In genomic region chr20:45843506-45843905, GRCh38 we compare ENCODE assay signal across 24 cellular contexts. TPM values are rescaled to one million over a fixed set of nuclear protein-coding genes. Genes with fewer than 3 reads are reported as not detected.
"Had no signal": no experiment of that assay in that cellular context is flagged by ENCODE, and none has a peak within 500 bp of the region (broad histone marks: within the 10 kb centered on the region; RNA-seq: fewer than 3 reads in every experiment).

No MANE protein-coding gene starts in this region.

- H3K9me3 ChIP-seq: breast epithelium, stomach, thoracic aorta had no signal

- H3K4me3 Mint-ChIP-seq: activated naive CD4-positive, alpha-beta T cell treated with anti-CD3 and anti-CD28 coated beads, Interleukin-2, amount 10 ng/mL, durations not matched to agents 7 days and 5 days; activated naive CD8-positive, alpha-beta T cell treated with anti-CD3 and anti-CD28 coated beads, Interleukin-2, amount 50 U/mL, for 24 hours; dendritic cell treated with granulocyte-macrophage colony-stimulating factor and Interleukin-4, amounts not matched to agents 40 ng/mL and 50 ng/mL, for 4 days; T-helper 17 cell had no signal

- H3K27me3 ChIP-seq: breast epithelium, stomach had no signal

- H3K4me3 ChIP-seq: breast epithelium, skin epidermis, stomach, thoracic aorta had no signal

- ATAC-seq: activated naive CD8-positive, alpha-beta T cell treated with anti-CD3 and anti-CD28 coated beads, Interleukin-2, amount 50 U/mL, for 24 hours; left lobe of liver; T-helper 17 cell had no signal

- H3K9me3 Mint-ChIP-seq: activated naive CD4-positive, alpha-beta T cell treated with anti-CD3 and anti-CD28 coated beads, Interleukin-2, amount 10 ng/mL, durations not matched to agents 7 days and 5 days; activated naive CD8-positive, alpha-beta T cell treated with anti-CD3 and anti-CD28 coated beads, Interleukin-2, amount 50 U/mL, for 24 hours; dendritic cell treated with granulocyte-macrophage colony-stimulating factor and Interleukin-4, amounts not matched to agents 40 ng/mL and 50 ng/mL, for 4 days had no signal

- FAIRE-seq: astrocyte, endothelial cell of umbilical vein, keratinocyte had no signal

- H3K4me1 Mint-ChIP-seq: activated naive CD4-positive, alpha-beta T cell treated with anti-CD3 and anti-CD28 coated beads, Interleukin-2, amount 10 ng/mL, durations not matched to agents 7 days and 5 days; activated naive CD8-positive, alpha-beta T cell treated with anti-CD3 and anti-CD28 coated beads, Interleukin-2, amount 50 U/mL, for 24 hours had no signal

- H3K27ac Mint-ChIP-seq: activated naive CD4-positive, alpha-beta T cell treated with anti-CD3 and anti-CD28 coated beads, Interleukin-2, amount 10 ng/mL, durations not matched to agents 7 days and 5 days; activated naive CD8-positive, alpha-beta T cell treated with anti-CD3 and anti-CD28 coated beads, Interleukin-2, amount 50 U/mL, for 24 hours; dendritic cell treated with granulocyte-macrophage colony-stimulating factor and Interleukin-4, amounts not matched to agents 40 ng/mL and 50 ng/mL, for 4 days; T-helper 17 cell had no signal

- DNase-seq: activated CD4-positive, CD25-positive, alpha-beta regulatory T cell treated with anti-CD3 and anti-CD28 coated beads, Interleukin-2, amount 50 U/mL, for 72 hours; activated CD8-positive, alpha-beta memory T cell treated with anti-CD3 and anti-CD28 coated beads for 24 hours; activated CD8-positive, alpha-beta memory T cell treated with anti-CD3 and anti-CD28 coated beads, Interleukin-2, amount 50 U/mL, for 48 hours; activated effector memory CD4-positive, alpha-beta T cell treated with Interleukin-2 at 50 U/mL for 16 hours; activated naive CD4-positive, alpha-beta T cell treated with anti-CD3 and anti-CD28 coated beads, Interleukin-2, amount 10 ng/mL, durations not matched to agents 7 days and 5 days; activated naive CD8-positive, alpha-beta T cell treated with anti-CD3 and anti-CD28 coated beads, Interleukin-2, amount 50 U/mL, for 24 hours; activated T-cell treated with anti-CD3 and anti-CD28 coated beads, Interleukin-2, amount 50 U/mL, for 48 hours; effector CD8-positive, alpha-beta T cell; glutamatergic neuron; hypothalamus; mammary epithelial cell; midbrain; occipital lobe; stimulated activated CD4-positive, alpha-beta T cell treated with anti-CD3 and anti-CD28 coated beads, Interleukin-4, amount 100 ng/mL, for 1 hour; stomach; T-helper 17 cell had no signal

- H3K4me1 ChIP-seq: breast epithelium had no signal

RNA-seq across cellular contexts. Expression of gene TNNC2, which starts 16.4 kb away (rescaled TPM):
- total RNA-seq: astrocyte, endothelial cell of umbilical vein, left lobe of liver, mammary epithelial cell, thoracic aorta had no signal

RNA-seq across cellular contexts. Expression of gene UBE2C, which starts 31.1 kb away (rescaled TPM):
- total RNA-seq: thoracic aorta had no signal
